Comparison of ENCODE assay signal across 28 cellular contexts in genomic region chr3:13253208-13253937, GRCh38.
"Had no signal": no experiment of that assay in that cellular context is flagged by ENCODE, and none has a peak within 500 bp of the region (broad histone marks: within the 10 kb centered on the region; RNA-seq: fewer than 3 reads in every experiment).

No MANE protein-coding gene starts in this region.

- FAIRE-seq: pancreas had no signal

- H3K9me3 ChIP-seq: neutrophil, pancreas, prostate gland, spleen, suprapubic skin, testis, tibial artery, transverse colon, upper lobe of right lung, uterus had no signal

- H3K4me1 Mint-ChIP-seq: naive thymus-derived CD4-positive, alpha-beta T cell; natural killer cell; nephron; stimulated activated memory B cell treated with anti-CD40 and anti-IgM and Interleukin-4, amounts not matched to agents 10 μg/mL and 1 μg/mL and 100 μg/mL, for 72 hours; stimulated activated naive CD8-positive, alpha-beta T cell treated with anti-CD3 and anti-CD28 coated beads, Interleukin-15, amount 100 ng/mL, for 72 hours had no signal

- H3K27ac ChIP-seq: neutrophil, pancreas, prostate gland, skin epidermis, spleen, suprapubic skin, testis, tibial artery, transverse colon, upper lobe of right lung, uterus had no signal

- H3K4me3 Mint-ChIP-seq: naive thymus-derived CD4-positive, alpha-beta T cell; natural killer cell; nephron; stimulated activated memory B cell treated with anti-CD40 and anti-IgM and Interleukin-4, amounts not matched to agents 10 μg/mL and 1 μg/mL and 100 μg/mL, for 72 hours; stimulated activated naive CD8-positive, alpha-beta T cell treated with anti-CD3 and anti-CD28 coated beads, Interleukin-15, amount 100 ng/mL, for 72 hours; type B pancreatic cell had no signal

- H3K36me3 ChIP-seq: neutrophil, pancreas, prostate gland, spleen, suprapubic skin, tibial artery, transverse colon, upper lobe of right lung, uterus had no signal

- H3K4me1 ChIP-seq: pancreas, prostate gland, spleen, suprapubic skin, testis, tibial artery, transverse colon, upper lobe of right lung, uterus had no signal

- H3K36me3 Mint-ChIP-seq: naive thymus-derived CD4-positive, alpha-beta T cell; natural killer cell; stimulated activated memory B cell treated with anti-CD40 and anti-IgM and Interleukin-4, amounts not matched to agents 10 μg/mL and 1 μg/mL and 100 μg/mL, for 72 hours; type B pancreatic cell had no signal

- DNase-seq: naive thymus-derived CD4-positive, alpha-beta T cell; natural killer cell; pancreas; spleen; stimulated activated CD4-positive, alpha-beta T cell treated with anti-CD3 and anti-CD28 coated beads, Interleukin-12 subunit alpha, Interleukin-12 subunit beta, amount 100 ng/mL, for 4 hours; stimulated activated CD4-positive, alpha-beta T cell treated with anti-CD3 and anti-CD28 coated beads, Interleukin-1b, Interleukin-23, amount 100 ng/mL, for 48 hours; stimulated activated CD4-positive, alpha-beta T cell treated with anti-CD3 and anti-CD28 coated beads, Interleukin-4, amount 100 ng/mL, for 1 hour; stimulated activated CD4-positive, alpha-beta T cell treated with anti-CD3 and anti-CD28 coated beads, Interleukin-4, amount 100 ng/mL, for 4 hours; stimulated activated CD8-positive, alpha-beta memory T cell treated with anti-CD3 and anti-CD28 coated beads, Interleukin-4, amount 100 ng/mL, for 48 hours; stimulated activated naive CD4-positive, alpha-beta T cell; stimulated activated naive CD8-positive, alpha-beta T cell treated with anti-CD3 and anti-CD28 coated beads, Interleukin-15, amount 100 ng/mL, for 72 hours; stimulated activated naive CD8-positive, alpha-beta T cell treated with anti-CD3 and anti-CD28 coated beads, Interleukin-15, Interleukin-2, amounts not matched to agents 100 U/mL and 50 U/mL, for 24 hours; substantia nigra; testis; tibial artery; transverse colon; upper lobe of right lung; uterus had no signal

- H3K27ac Mint-ChIP-seq: naive thymus-derived CD4-positive, alpha-beta T cell; natural killer cell; nephron; stimulated activated memory B cell treated with anti-CD40 and anti-IgM and Interleukin-4, amounts not matched to agents 10 μg/mL and 1 μg/mL and 100 μg/mL, for 72 hours; stimulated activated naive CD8-positive, alpha-beta T cell treated with anti-CD3 and anti-CD28 coated beads, Interleukin-15, amount 100 ng/mL, for 72 hours; type B pancreatic cell had no signal

- H3K27me3 ChIP-seq: neutrophil, pancreas, testis, transverse colon, upper lobe of right lung, uterus had no signal

- ATAC-seq: naive thymus-derived CD4-positive, alpha-beta T cell; natural killer cell; pancreas; right cardiac atrium; sciatic nerve; stimulated activated memory B cell treated with anti-CD40 and anti-IgM and Interleukin-4, amounts not matched to agents 10 μg/mL and 1 μg/mL and 100 μg/mL, for 72 hours; stimulated activated naive CD8-positive, alpha-beta T cell treated with anti-CD3 and anti-CD28 coated beads, Interleukin-15, amount 100 ng/mL, for 72 hours; stimulated activated naive CD8-positive, alpha-beta T cell treated with anti-CD3 and anti-CD28 coated beads, Interleukin-15, Interleukin-2, amounts not matched to agents 100 U/mL and 50 U/mL, for 24 hours; upper lobe of right lung had no signal

- H3K9me3 Mint-ChIP-seq: naive thymus-derived CD4-positive, alpha-beta T cell; natural killer cell; nephron; stimulated activated memory B cell treated with anti-CD40 and anti-IgM and Interleukin-4, amounts not matched to agents 10 μg/mL and 1 μg/mL and 100 μg/mL, for 72 hours; stimulated activated naive CD8-positive, alpha-beta T cell treated with anti-CD3 and anti-CD28 coated beads, Interleukin-15, amount 100 ng/mL, for 72 hours; type B pancreatic cell had no signal

- H3K4me3 ChIP-seq: pancreas, prostate gland, skin epidermis, smooth muscle cell, spleen, suprapubic skin, testis, tibial artery, transverse colon, upper lobe of right lung, uterus had no signal

- H3K4me2 ChIP-seq: smooth muscle cell had no signal
